Comparison of ENCODE assay signal across 20 cellular contexts in genomic region chr2:98058191-98058975, GRCh38. TPM values are rescaled to one million over a fixed set of nuclear protein-coding genes. Genes with fewer than 3 reads are reported as not detected.
"Had no signal": no experiment of that assay in that cellular context is flagged by ENCODE, and none has a peak within 500 bp of the region (broad histone marks: within the 10 kb centered on the region; RNA-seq: fewer than 3 reads in every experiment).

No MANE protein-coding gene starts in this region.

- H3K4me1 Mint-ChIP-seq: natural killer cell; stimulated activated naive B cell treated with anti-CD40 and anti-IgM and Interleukin-4, amounts not matched to agents 10 μg/mL and 1 μg/mL and 100 μg/mL, for 72 hours had no signal

- ATAC-seq: effector memory CD8-positive, alpha-beta T cell; left lobe of liver; natural killer cell; sciatic nerve; stimulated activated naive B cell treated with anti-CD40 and anti-IgM and Interleukin-4, amounts not matched to agents 10 μg/mL and 1 μg/mL and 100 μg/mL, for 72 hours; upper lobe of right lung had no signal

- H3K9me3 Mint-ChIP-seq: effector memory CD8-positive, alpha-beta T cell; natural killer cell had no signal

- DNase-seq: effector memory CD8-positive, alpha-beta T cell; esophagus squamous epithelium; foreskin fibroblast; kidney glomerular epithelial cell; natural killer cell; posterior cingulate gyrus; stimulated activated CD4-positive, alpha-beta T cell treated with anti-CD3 and anti-CD28 coated beads, Interleukin-2, amount 100 ng/mL, for 24 hours; stimulated activated CD4-positive, alpha-beta T cell treated with anti-CD3 and anti-CD28 coated beads, Interleukin-4, amount 100 ng/mL, for 4 hours; stimulated activated naive B cell treated with anti-CD40 and anti-IgM and Interleukin-4, amounts not matched to agents 10 μg/mL and 1 μg/mL and 100 μg/mL, for 72 hours; tibial artery; upper lobe of right lung had no signal

- H3K4me3 Mint-ChIP-seq: dendritic cell treated with granulocyte-macrophage colony-stimulating factor and Interleukin-4, amounts not matched to agents 40 ng/mL and 50 ng/mL, for 4 days; effector memory CD8-positive, alpha-beta T cell; natural killer cell; neural crest cell; stimulated activated naive B cell treated with anti-CD40 and anti-IgM and Interleukin-4, amounts not matched to agents 10 μg/mL and 1 μg/mL and 100 μg/mL, for 72 hours had no signal

- H3K36me3 Mint-ChIP-seq: natural killer cell; stimulated activated naive B cell treated with anti-CD40 and anti-IgM and Interleukin-4, amounts not matched to agents 10 μg/mL and 1 μg/mL and 100 μg/mL, for 72 hours had no signal

- H3K27ac Mint-ChIP-seq: dendritic cell treated with granulocyte-macrophage colony-stimulating factor and Interleukin-4, amounts not matched to agents 40 ng/mL and 50 ng/mL, for 4 days; effector memory CD8-positive, alpha-beta T cell; natural killer cell; stimulated activated naive B cell treated with anti-CD40 and anti-IgM and Interleukin-4, amounts not matched to agents 10 μg/mL and 1 μg/mL and 100 μg/mL, for 72 hours had no signal

RNA-seq across cellular contexts. Expression of gene VWA3B, which starts 28.6 kb away (rescaled TPM):
- total RNA-seq: esophagus squamous epithelium, myocyte, natural killer cell, neural crest cell, osteocyte, pulmonary artery endothelial cell, suprapubic skin, vagina had no signal
